ENCODE assay signal across 11 cellular contexts in genomic region chr18:61612517-61612916, GRCh38.
DNase-seq lines count a peak whose midpoint lies in the region; ATAC-seq and TF ChIP-seq lines count a peak whose summit lies in the region.
"Had no signal": no experiment of that assay in that cellular context is flagged by ENCODE, and none has a peak within 500 bp of the region (broad histone marks: within the 10 kb centered on the region; RNA-seq: fewer than 3 reads in every experiment).

No MANE protein-coding gene starts in this region.

- H3K9me3 ChIP-seq in left ventricle myocardium inferior (replicated peaks): peaks cover 11% of the 10 kb centered on the region
- H3K9me3 ChIP-seq: SJCRH30 had no signal

- H3K4me1 ChIP-seq in left ventricle myocardium inferior: peaks cover 10% of the 10 kb centered on the region

- H3K36me3 ChIP-seq in left ventricle myocardium inferior (no peaks in the 10 kb centered on the region), H7 (replicated peaks; ENCODE audit: control insufficient read depth, insufficient read depth, low read length) (no peaks in the 10 kb centered on the region)
- H3K36me3 ChIP-seq: SJCRH30 had no signal

- no peaks in the 10 kb centered on the region for H3K27me3 ChIP-seq in left ventricle myocardium inferior (ENCODE audit: low read depth)
- no peaks in the 10 kb centered on the region for H3K27me3 ChIP-seq in H7 (ENCODE audit: control insufficient read depth, insufficient read depth, low read length)
- H3K27me3 ChIP-seq: SJCRH30 had no signal

- H3K4me3 ChIP-seq in left ventricle myocardium inferior: no peak overlapping the region
- no peak overlapping the region for H3K4me3 ChIP-seq in fibroblast of mammary gland (ENCODE audit: control insufficient read depth, low read depth, low read length)
- H3K4me3 ChIP-seq in H7 (ENCODE audit: insufficient read depth, low read depth, low read length): no peak overlapping the region
- H3K4me3 ChIP-seq: SJCRH30 had no signal

- peak; percentile 20 for TF ChIP-seq CTCF in left ventricle myocardium inferior (IDR thresholded peaks at IDR 0.05; ENCODE audit: borderline replicate concordance)
- peak; percentile 2 for TF ChIP-seq CTCF in fibroblast of mammary gland (conservative IDR thresholded peaks at IDR 0.05; ENCODE audit: control insufficient read depth, insufficient read depth, low read depth, low read length)

- H3K27ac ChIP-seq in left ventricle myocardium inferior (replicated peaks): no peak overlapping the region
- H3K27ac ChIP-seq: SJCRH30 had no signal

- intact Hi-C loops in left ventricle myocardium inferior (cut with micrococcal nuclease) (no loop called here), left ventricle myocardium superior (cut with micrococcal nuclease) (no loop called here)

- DNase-seq in left ventricle myocardium inferior (no peak), left ventricle myocardium superior (no peak), OCI-M1 (lab: John Stamatoyannopoulos, UW) (peak; percentile 8), fibroblast of mammary gland (ENCODE audit: low read depth) (peak; percentile 8), H7 (no peak), NCI-H1930 (lab: John Stamatoyannopoulos, UW) (no peak), DMS153 (lab: John Stamatoyannopoulos, UW) (no peak)
- DNase-seq: activated B cell treated with CpG ODN at 0.5 μM for 24 hours, NCI-H510A treated with DMSO at 0.1 percent for 48 hours, SJCRH30 had no signal

- ATAC-seq in left ventricle myocardium superior: no peak
- ATAC-seq in HG03520 (IDR thresholded peaks at IDR 0.05; ENCODE audit: unreplicated experiment): no peak

Comparison
In these comparisons a context has a peak if more than half of its experiments do, and no peak if none do; other contexts are left out.
1. DNase-seq: peak in OCI-M1 (single experiment) and fibroblast of mammary gland (single experiment); none in left ventricle myocardium inferior (single experiment), left ventricle myocardium superior (single experiment), H7 (single experiment), NCI-H1930 (0 of 2) and DMS153 (single experiment).